In the genomic region with DNA sequence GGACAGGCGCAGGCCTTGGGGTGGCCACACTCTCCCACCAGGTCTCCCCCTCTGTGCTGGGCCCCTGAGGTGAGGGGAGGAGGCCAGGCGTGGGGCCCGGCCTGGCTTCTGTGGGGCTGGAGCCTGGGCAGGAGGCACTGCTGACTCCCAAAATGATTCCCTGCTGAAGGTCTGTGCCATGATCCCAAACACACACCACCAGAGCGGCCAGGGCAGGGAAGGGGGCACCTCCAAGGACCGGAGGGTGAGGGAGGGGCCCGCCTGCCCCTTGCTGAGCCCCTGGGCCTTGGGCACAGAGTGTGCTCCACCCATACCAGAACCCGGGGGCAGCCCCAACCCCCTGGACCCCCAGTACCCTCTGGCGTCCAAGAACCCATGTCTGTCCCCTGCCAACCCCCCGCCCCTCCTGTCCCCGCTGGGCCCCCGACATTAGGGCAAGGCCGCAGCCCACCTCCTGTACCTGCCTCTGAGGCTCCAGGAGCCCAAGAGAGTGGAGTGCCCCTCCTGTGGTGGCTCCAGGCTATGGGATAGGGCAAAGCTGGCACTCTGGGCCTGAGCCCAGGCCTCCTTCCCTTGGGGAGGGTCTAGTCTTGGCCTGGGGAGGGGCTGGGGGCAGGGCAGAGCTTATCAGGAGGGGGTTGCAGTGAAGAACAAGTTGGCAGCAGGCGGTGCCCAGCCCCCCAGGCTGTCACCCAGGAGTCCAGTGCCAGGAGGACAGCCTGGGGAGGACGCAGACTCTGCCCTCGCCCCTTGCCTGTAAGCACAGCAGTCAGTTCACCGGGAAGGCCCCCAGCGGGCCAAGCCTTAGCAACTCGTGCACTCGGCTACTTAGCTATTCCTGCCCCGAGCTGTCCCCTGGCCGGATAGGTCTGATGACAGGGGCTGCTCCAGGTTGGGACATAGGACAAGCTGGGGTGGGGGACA, we compare ENCODE assay signal across 23 cellular contexts. TPM values are rescaled to one million over a fixed set of nuclear protein-coding genes. Genes with fewer than 3 reads are reported as not detected.
DNase-seq lines count a peak whose midpoint lies in the region; ATAC-seq and TF ChIP-seq lines count a peak whose summit lies in the region.
"Had no signal": no experiment of that assay in that cellular context is flagged by ENCODE, and none has a peak within 500 bp of the region (broad histone marks: within the 10 kb centered on the region; RNA-seq: fewer than 3 reads in every experiment).

No MANE protein-coding gene starts in this region.

- H3K27ac ChIP-seq in BLaER1 (peak overlapping the region; percentile 93), right cardiac atrium (ENCODE audit: low read length) (peak overlapping the region; percentile 83), skin epidermis (peak overlapping the region in 16 of 21 experiments; percentile 19 to 83 (median 64))
- H3K27ac ChIP-seq: cardiac muscle cell, epithelial cell of prostate, KMS-11 had no signal

- peaks cover 7% of the 10 kb centered on the region for H3K27me3 Mint-ChIP-seq in HFFc6 (ENCODE audit: insufficient read depth)

- H3K4me3 ChIP-seq in BLaER1, result peak overlapping the region; percentile 69
- peak overlapping the region; percentile 22 for H3K4me3 ChIP-seq in right cardiac atrium (ENCODE audit: low read length)
- no peak overlapping the region for H3K4me3 ChIP-seq in skin epidermis
- H3K4me3 ChIP-seq: cardiac muscle cell had no signal

- intact Hi-C loops in right cardiac atrium (cut with DNase I), result no loop called here

- no peaks in the 10 kb centered on the region for H3K9me3 Mint-ChIP-seq in HFFc6
- H3K9me3 Mint-ChIP-seq: activated CD4-positive, alpha-beta memory T cell treated with anti-CD3 and anti-CD28 coated beads for 36 hours; nephron; stimulated activated naive B cell treated with anti-CD40 and anti-IgM and Interleukin-4, amounts not matched to agents 10 μg/mL and 1 μg/mL and 100 μg/mL, for 72 hours had no signal

- no peaks in the 10 kb centered on the region for H3K9me3 ChIP-seq in BLaER1
- no peaks in the 10 kb centered on the region for H3K9me3 ChIP-seq in right cardiac atrium (ENCODE audit: control insufficient read depth, low read length)

- H4K20me1 ChIP-seq in BLaER1, result peaks cover 12% of the 10 kb centered on the region

- H3K4me1 ChIP-seq in BLaER1 (peaks cover 99% of the 10 kb centered on the region), right cardiac atrium (ENCODE audit: control insufficient read depth, insufficient read depth, low read length) (no peaks in the 10 kb centered on the region)

- peak overlapping the region; percentile 99 for H3K4me2 ChIP-seq in BLaER1
- H3K4me2 ChIP-seq: KMS-11 had no signal

- 65% methylated on average over 21 of the region's 21 CpGs for WGBS in right cardiac atrium

- no peak for TF ChIP-seq CTCF in HFFc6 (IDR thresholded peaks at IDR 0.05)

- 0 out of 2 replicates have a peak, but pooled peaks cover 3% of the 10 kb centered on the region for H3K36me3 ChIP-seq in BLaER1
- H3K36me3 ChIP-seq: cardiac muscle cell had no signal

- H3K27me3 ChIP-seq in BLaER1 (peaks cover 34% of the 10 kb centered on the region; the same call in 1 of the 2 replicates), right cardiac atrium (ENCODE audit: control insufficient read depth, insufficient read depth) (no peaks in the 10 kb centered on the region)
- H3K27me3 ChIP-seq: cardiac muscle cell had no signal

- H3K4me1 Mint-ChIP-seq in HFFc6 (ENCODE audit: low read depth), result no peaks in the 10 kb centered on the region

- no peak for ATAC-seq in right cardiac atrium
- ATAC-seq: stimulated activated naive B cell treated with anti-CD40 and anti-IgM and Interleukin-4, amounts not matched to agents 10 μg/mL and 1 μg/mL and 100 μg/mL, for 72 hours had no signal

- no peak overlapping the region for H3K27ac Mint-ChIP-seq in HFFc6
- H3K27ac Mint-ChIP-seq: activated CD4-positive, alpha-beta memory T cell treated with anti-CD3 and anti-CD28 coated beads for 36 hours; nephron; stimulated activated naive B cell treated with anti-CD40 and anti-IgM and Interleukin-4, amounts not matched to agents 10 μg/mL and 1 μg/mL and 100 μg/mL, for 72 hours had no signal

- peak overlapping the region; percentile 87 for H3K9ac ChIP-seq in BLaER1
- H3K9ac ChIP-seq: KMS-11 had no signal

- no peak overlapping the region for H3K4me3 Mint-ChIP-seq in HFFc6
- H3K4me3 Mint-ChIP-seq: activated CD4-positive, alpha-beta memory T cell treated with anti-CD3 and anti-CD28 coated beads for 36 hours; nephron; stimulated activated naive B cell treated with anti-CD40 and anti-IgM and Interleukin-4, amounts not matched to agents 10 μg/mL and 1 μg/mL and 100 μg/mL, for 72 hours had no signal

- H3K36me3 Mint-ChIP-seq in HFFc6 (ENCODE audit: low read depth), result no peaks in the 10 kb centered on the region
- H3K36me3 Mint-ChIP-seq: activated CD4-positive, alpha-beta memory T cell treated with anti-CD3 and anti-CD28 coated beads for 36 hours; stimulated activated naive B cell treated with anti-CD40 and anti-IgM and Interleukin-4, amounts not matched to agents 10 μg/mL and 1 μg/mL and 100 μg/mL, for 72 hours had no signal

- peak; percentile 43 for DNase-seq in UCSD-AML1 (lab: John Stamatoyannopoulos, UW; ENCODE audit: unreplicated experiment)
- peak; percentile 24 to 62 (median 53) for DNase-seq in right cardiac atrium
- no peak for DNase-seq in HFFc6
- no peak for DNase-seq in NCI-H526 treated with DMSO at 0.1 percent for 48 hours (lab: John Stamatoyannopoulos, UW)
- no peak for DNase-seq in amygdala (lab: John Stamatoyannopoulos, UW)
- no peak for DNase-seq in HK-2 (ENCODE audit: unreplicated experiment)
- DNase-seq: ACHN; activated CD4-positive, alpha-beta memory T cell treated with anti-CD3 and anti-CD28 coated beads for 36 hours; activated effector memory CD4-positive, alpha-beta T cell treated with anti-CD3 and anti-CD28 coated beads, Interleukin-2, amount 50 U/mL, for 16 hours; C1 segment of cervical spinal cord; Calu3; midbrain; NCI-H1436 treated with DMSO at 0.1 percent for 48 hours; NCI-H510A treated with DMSO at 0.1 percent for 48 hours; stimulated activated naive B cell treated with anti-CD40 and anti-IgM and Interleukin-4, amounts not matched to agents 10 μg/mL and 1 μg/mL and 100 μg/mL, for 72 hours; T1000; trophoblast cell had no signal

RNA-seq across cellular contexts. Expression of a gene that starts 2.6 kb away (rescaled TPM):
- total RNA-seq in right cardiac atrium, result 100 to 1,000 TPM in 1 of 4 donors, 10 to 100 TPM in 3; 73.3 to 148 (median 83.0) TPM
- 113 TPM for polyA plus RNA-seq in right cardiac atrium
- 1 to 10 TPM; 3.5 to 6.3 (median 5.6) TPM for total RNA-seq in HFFc6 (2021; fragmentation: NEBNext Ultra II Directional; extraction: Animal tissue kit (Norgen Biotek cat#: 25700))

RNA-seq across cellular contexts. Expression of a gene that starts 27.1 kb away (rescaled TPM):
- 10 to 100 TPM; 63.0 to 92.0 (median 70.2) TPM for total RNA-seq in right cardiac atrium
- 149 TPM for polyA plus RNA-seq in right cardiac atrium
- 10 to 100 TPM; 48.7 to 58.4 (median 54.8) TPM for total RNA-seq in HFFc6 (2021; fragmentation: NEBNext Ultra II Directional; extraction: Animal tissue kit (Norgen Biotek cat#: 25700))

RNA-seq across cellular contexts. Expression of a gene that starts 52.2 kb away (rescaled TPM):
- total RNA-seq in right cardiac atrium, result 10 to 100 TPM; 34.2 to 40.8 (median 36.4) TPM
- 42.7 TPM for polyA plus RNA-seq in right cardiac atrium
- not detected for total RNA-seq in HFFc6 (2021; fragmentation: NEBNext Ultra II Directional; extraction: Animal tissue kit (Norgen Biotek cat#: 25700))
- total RNA-seq: activated CD4-positive, alpha-beta memory T cell treated with anti-CD3 and anti-CD28 coated beads for 36 hours had no signal

Comparison
In these comparisons a context has a peak if more than half of its experiments do, and no peak if none do; other contexts are left out.
1. H3K4me3 ChIP-seq: peak in BLaER1 (single experiment) and right cardiac atrium (single experiment); none in skin epidermis (0 of 7).
2. DNase-seq: peak in UCSD-AML1 (single experiment) and right cardiac atrium (3 of 3); none in HFFc6 (single experiment), NCI-H526 treated with DMSO at 0.1 percent for 48 hours (single experiment), amygdala (0 of 56) and HK-2 (single experiment).
3. RNA of a gene that starts 2.6 kb away (total RNA-seq): 73.3 to 148 TPM in right cardiac atrium; 3.5 to 6.3 TPM in HFFc6; every median in the first group is over 10 times any median in the second.
4. RNA of a gene that starts 52.2 kb away (total RNA-seq): 34.2 to 40.8 TPM in right cardiac atrium; not detected in HFFc6; every median in the first group is over 10 times any median in the second.
5. Peak in every context shown above with its lines, with median percentiles within 50 percentile points of each other: H3K27ac ChIP-seq.